In genomic region chr4:26815199-26815598, GRCh38 we compare ENCODE assay signal across 21 cellular contexts.
"Had no signal": no experiment of that assay in that cellular context is flagged by ENCODE, and none has a peak within 500 bp of the region (broad histone marks: within the 10 kb centered on the region; RNA-seq: fewer than 3 reads in every experiment).

No MANE protein-coding gene starts in this region.

- H3K36me3 ChIP-seq: colonic mucosa, left lung, ovary, right lobe of liver, spleen, tibial artery had no signal

- H3K27ac ChIP-seq: body of pancreas, colonic mucosa, epithelial cell of prostate, foreskin keratinocyte, left lung, ovary, right lobe of liver, spleen, tibial artery had no signal

- H3K27me3 ChIP-seq: body of pancreas, colonic mucosa, foreskin keratinocyte, left lung, ovary, right lobe of liver, tibial artery had no signal

- H3K27ac Mint-ChIP-seq: activated CD4-positive, alpha-beta T cell treated with anti-CD3 and anti-CD28 coated beads, Interleukin-2, amount 10 ng/mL, durations not matched to agents 24 days and 14 days; activated CD8-positive, alpha-beta T cell treated with anti-CD3 and anti-CD28 coated beads for 36 hours; activated naive CD4-positive, alpha-beta T cell treated with anti-CD3 and anti-CD28 coated beads for 36 hours; activated T-cell treated with anti-CD3 and anti-CD28 coated beads, Interleukin-2, amount 50 U/mL, for 24 hours; activated T-helper 2 cell treated with anti-CD3 and anti-CD28 coated beads, Interferon-gamma antibody, Interleukin-2, Interleukin-4, amounts not matched to agents 10 μg/mL and 5 μg/mL and 100 μg/mL, durations not matched to agents 14 hours and 24 hours and 36 hours; endodermal cell; memory B cell; naive B cell; stimulated activated naive B cell treated with anti-CD40 and anti-IgM and Interleukin-4, amounts not matched to agents 10 μg/mL and 1 μg/mL and 100 μg/mL, for 72 hours had no signal

- H3K36me3 Mint-ChIP-seq: memory B cell had no signal

- H3K4me1 Mint-ChIP-seq: endodermal cell had no signal

- H3K9me3 ChIP-seq: body of pancreas, colonic mucosa, left lung, mucosa of descending colon, ovary, right lobe of liver, tibial artery had no signal

- H3K27me3 Mint-ChIP-seq: activated CD8-positive, alpha-beta T cell treated with anti-CD3 and anti-CD28 coated beads for 36 hours; activated T-cell treated with anti-CD3 and anti-CD28 coated beads, Interleukin-2, amount 50 U/mL, for 24 hours had no signal

- H3K4me3 ChIP-seq: body of pancreas, colonic mucosa, left lung, mucosa of descending colon, ovary, right lobe of liver, spleen, tibial artery had no signal

- ATAC-seq: activated CD8-positive, alpha-beta T cell treated with anti-CD3 and anti-CD28 coated beads for 36 hours; body of pancreas; foreskin keratinocyte; left lung; mucosa of descending colon; right lobe of liver; stimulated activated naive B cell treated with anti-CD40 and anti-IgM and Interleukin-4, amounts not matched to agents 10 μg/mL and 1 μg/mL and 100 μg/mL, for 72 hours had no signal

- H3K4me1 ChIP-seq: body of pancreas, colonic mucosa, right lobe of liver, tibial artery had no signal

- DNase-seq: activated CD4-positive, alpha-beta T cell treated with anti-CD3 and anti-CD28 coated beads, Interleukin-2, amount 10 ng/mL, durations not matched to agents 24 days and 14 days; activated CD8-positive, alpha-beta T cell treated with anti-CD3 and anti-CD28 coated beads for 36 hours; activated naive CD4-positive, alpha-beta T cell treated with anti-CD3 and anti-CD28 coated beads for 36 hours; activated T-cell treated with anti-CD3 and anti-CD28 coated beads, Interleukin-2, amount 50 U/mL, for 24 hours; body of pancreas; central memory CD4-positive, alpha-beta T cell; colonic mucosa; endodermal cell; foreskin keratinocyte; glutamatergic neuron; left lung; mucosa of descending colon; naive B cell; ovary; right lobe of liver; spleen; stimulated activated naive B cell treated with anti-CD40 and anti-IgM and Interleukin-4, amounts not matched to agents 10 μg/mL and 1 μg/mL and 100 μg/mL, for 72 hours; tibial artery had no signal

- H3K4me3 Mint-ChIP-seq: activated CD4-positive, alpha-beta T cell treated with anti-CD3 and anti-CD28 coated beads, Interleukin-2, amount 10 ng/mL, durations not matched to agents 24 days and 14 days; activated CD8-positive, alpha-beta T cell treated with anti-CD3 and anti-CD28 coated beads for 36 hours; activated naive CD4-positive, alpha-beta T cell treated with anti-CD3 and anti-CD28 coated beads for 36 hours; activated T-cell treated with anti-CD3 and anti-CD28 coated beads, Interleukin-2, amount 50 U/mL, for 24 hours; endodermal cell; memory B cell; naive B cell; stimulated activated naive B cell treated with anti-CD40 and anti-IgM and Interleukin-4, amounts not matched to agents 10 μg/mL and 1 μg/mL and 100 μg/mL, for 72 hours had no signal
